ENCODE assay signal across 8 cellular contexts in the genomic region with DNA sequence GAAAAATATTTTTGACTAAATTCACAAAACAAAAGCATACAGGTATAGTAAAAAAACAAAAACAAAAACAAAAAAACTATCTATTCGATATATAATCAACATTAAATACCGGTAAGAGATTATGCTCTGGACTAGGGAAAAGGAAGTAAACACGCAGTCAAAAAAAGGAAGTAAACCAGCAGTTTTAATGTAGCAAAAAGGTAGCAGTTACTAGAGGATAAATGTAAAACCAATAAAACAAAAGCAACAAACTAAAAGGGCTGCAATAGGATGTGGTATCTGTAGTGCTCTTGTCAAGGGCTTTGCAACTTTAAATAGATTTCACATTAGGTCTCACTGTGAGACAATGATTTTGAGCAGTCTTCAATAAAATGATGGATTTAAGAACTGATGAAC. TPM values are rescaled to one million over a fixed set of nuclear protein-coding genes. Genes with fewer than 3 reads are reported as not detected.
DNase-seq lines count a peak whose midpoint lies in the region; ATAC-seq and TF ChIP-seq lines count a peak whose summit lies in the region.

No MANE protein-coding gene starts in this region.

- peak; percentile 24 to 25 for ATAC-seq in naive B cell (ENCODE audit: low read depth in 2 of 2)

- no peak for DNase-seq in CD14-positive monocyte (ENCODE audit: low spot score)
- DNase-seq in naive B cell, result peak; percentile 45
- DNase-seq in T1000 (lab: John Stamatoyannopoulos, UW), result no peak
- no peak for DNase-seq in activated gamma-delta T cell (lab: John Stamatoyannopoulos, UW)
- DNase-seq in UCSD-AML1 (lab: John Stamatoyannopoulos, UW; ENCODE audit: unreplicated experiment), result no peak
- no peak for DNase-seq in NCI-H2081 treated with DMSO at 0.1 percent for 48 hours (lab: John Stamatoyannopoulos, UW)

- H3K4me3 Mint-ChIP-seq in CD14-positive monocyte (peak overlapping the region; percentile 90 to 97), IgD-negative memory B cell (peak overlapping the region; percentile 90 to 100 (median 98)), naive B cell (peak overlapping the region; percentile 90 to 100 (median 96))
- peak overlapping the region; percentile 92 for H3K4me3 Mint-ChIP-seq in activated naive CD8-positive, alpha-beta T cell

- no peak for TF ChIP-seq CTCF in CD14-positive monocyte (IDR thresholded peaks at IDR 0.05)

- H3K27ac Mint-ChIP-seq in CD14-positive monocyte (peak overlapping the region; percentile 82 to 100 (median 96)), IgD-negative memory B cell (peak overlapping the region; percentile 87 to 98 (median 98)), naive B cell (peak overlapping the region; percentile 90 to 97 (median 96))
- peak overlapping the region; percentile 96 for H3K27ac Mint-ChIP-seq in activated naive CD8-positive, alpha-beta T cell

- H3K36me3 Mint-ChIP-seq in CD14-positive monocyte (peaks cover 25 to 34% of the 10 kb centered on the region in 2 donors), IgD-negative memory B cell (peaks cover 6% of the 10 kb centered on the region), naive B cell (peaks cover 21 to 31% of the 10 kb centered on the region in 2 donors)
- H3K36me3 Mint-ChIP-seq in activated naive CD8-positive, alpha-beta T cell, result peaks cover 6% of the 10 kb centered on the region

- peaks cover 0 to 3% (median 0%) of the 10 kb centered on the region in 7 donors for H3K9me3 Mint-ChIP-seq in CD14-positive monocyte
- no peaks in the 10 kb centered on the region for H3K9me3 Mint-ChIP-seq in IgD-negative memory B cell
- no peaks in the 10 kb centered on the region for H3K9me3 Mint-ChIP-seq in activated naive CD8-positive, alpha-beta T cell (ENCODE audit: low read depth)
- no peaks in the 10 kb centered on the region for H3K9me3 Mint-ChIP-seq in naive B cell

- H3K27me3 Mint-ChIP-seq in CD14-positive monocyte (ENCODE audit: low read depth in 3 of 3) (no peaks in the 10 kb centered on the region), IgD-negative memory B cell (no peaks in the 10 kb centered on the region), naive B cell (no peaks in the 10 kb centered on the region)
- H3K27me3 Mint-ChIP-seq in activated naive CD8-positive, alpha-beta T cell, result no peaks in the 10 kb centered on the region

- intact Hi-C loops in CD14-positive monocyte (cut with micrococcal nuclease), result loop anchor here in 1 of 2 donors (5.0 kb wide), 1 partner anchor 60 kb away; no protein-coding TSS in a partner anchor

- peaks cover 47% of the 10 kb centered on the region for H3K4me1 Mint-ChIP-seq in CD14-positive monocyte
- H3K4me1 Mint-ChIP-seq in IgD-negative memory B cell, result peaks cover 35 to 48% (median 44%) of the 10 kb centered on the region in 3 donors
- peaks cover 84% of the 10 kb centered on the region for H3K4me1 Mint-ChIP-seq in activated naive CD8-positive, alpha-beta T cell (ENCODE audit: low read depth)
- peaks cover 53 to 71% (median 62%) of the 10 kb centered on the region in 3 donors for H3K4me1 Mint-ChIP-seq in naive B cell

RNA-seq across cellular contexts. Expression of gene TRIM22, which starts 2.4 kb away (rescaled TPM):
- polyA plus RNA-seq in CD14-positive monocyte (100 to 1,000 TPM; 122 to 132 TPM), IgD-negative memory B cell (210 TPM), naive B cell (ENCODE audit: low read depth in 6 of 6) (100 to 1,000 TPM; 178 to 300 (median 241) TPM)

RNA-seq across cellular contexts. Expression of gene TRIM5, which starts 7.1 kb away (rescaled TPM):
- 10 to 100 TPM in 1 of 2 donors, 1 to 10 TPM in 1; 9.4 to 10.6 TPM for polyA plus RNA-seq in CD14-positive monocyte
- 4.5 TPM for polyA plus RNA-seq in IgD-negative memory B cell
- 10 to 100 TPM in 1 of 6 donors, 1 to 10 TPM in 5; 5.0 to 10.2 (median 7.9) TPM for polyA plus RNA-seq in naive B cell (ENCODE audit: low read depth in 6 of 6)

RNA-seq across cellular contexts. Expression of gene OR56B1, which starts 44.3 kb away (rescaled TPM):
- polyA plus RNA-seq in CD14-positive monocyte (not detected), IgD-negative memory B cell (not detected), naive B cell (ENCODE audit: low read depth in 6 of 6) (under 1 TPM in 5 of 6 donors, not detected in 1; 0.16 to 0.32 (median 0.18) TPM)
